In genomic region chr3:116093374-116093773, GRCh38 we compare ENCODE assay signal across 14 cellular contexts.
"Had no signal": no experiment of that assay in that cellular context is flagged by ENCODE, and none has a peak within 500 bp of the region (broad histone marks: within the 10 kb centered on the region; RNA-seq: fewer than 3 reads in every experiment).

No MANE protein-coding gene starts in this region.

- H3K27ac ChIP-seq: epithelial cell of prostate, esophagus muscularis mucosa, gastroesophageal sphincter, left lung, lower lobe of right lung, ovary, vagina had no signal

- H3K4me1 ChIP-seq: esophagus muscularis mucosa, gastroesophageal sphincter, left lung, lower lobe of right lung, vagina had no signal

- H3K4me3 ChIP-seq: esophagus muscularis mucosa, gastroesophageal sphincter, left lung, lower lobe of right lung, ovary, smooth muscle cell, vagina had no signal

- H3K9me3 ChIP-seq: esophagus muscularis mucosa, gastroesophageal sphincter, lower lobe of right lung, ovary, vagina had no signal

- H3K27me3 ChIP-seq: esophagus muscularis mucosa, gastroesophageal sphincter, left lung, ovary, vagina had no signal

- DNase-seq: effector memory CD8-positive, alpha-beta T cell; left lung; lower lobe of right lung; natural killer cell; ovary; right cardiac atrium; stimulated activated CD4-positive, alpha-beta T cell treated with anti-CD3 and anti-CD28 coated beads, Interleukin-2, amount 100 ng/mL, for 48 hours; stimulated activated naive CD4-positive, alpha-beta T cell treated with Interleukin-2 at 50 U/mL for 16 hours had no signal

- ATAC-seq: effector memory CD8-positive, alpha-beta T cell; gastroesophageal sphincter; left lung; lower lobe of right lung; natural killer cell; right cardiac atrium had no signal

- H3K36me3 ChIP-seq: esophagus muscularis mucosa, gastroesophageal sphincter, left lung, lower lobe of right lung, ovary, vagina had no signal

- H3K4me2 ChIP-seq: smooth muscle cell had no signal

- FAIRE-seq: colon had no signal
